In genomic region chr5:113223315-113223714, GRCh38 we compare ENCODE assay signal across 2 cellular contexts.
TF ChIP-seq lines count a peak whose summit lies in the region.

No MANE protein-coding gene starts in this region.

TF ChIP-seq in IMR-90, 13 proteins besides CTCF, POLR2A, EP300 and RAD21:
- TF ChIP-seq BHLHE40 (IDR thresholded peaks at IDR 0.05; ENCODE audit: low read depth, low read length) (no peak), FOS (IDR thresholded peaks at IDR 0.05; ENCODE audit: low read depth, low read length) (no peak), MAZ (IDR thresholded peaks at IDR 0.05; ENCODE audit: borderline replicate concordance, low read depth, low read length) (no peak), USF2 (IDR thresholded peaks at IDR 0.05; ENCODE audit: low read depth, low read length) (no peak), RCOR1 (IDR thresholded peaks at IDR 0.05; ENCODE audit: insufficient replicate concordance, low read length) (no peak), MXI1 (IDR thresholded peaks at IDR 0.05; ENCODE audit: borderline replicate concordance, low read depth, low read length) (no peak), CHD1 (IDR thresholded peaks at IDR 0.05; ENCODE audit: low read depth, low read length) (no peak), MAFK (IDR thresholded peaks at IDR 0.05; ENCODE audit: low read depth, low read length) (no peak), SMC3 (IDR thresholded peaks at IDR 0.05; ENCODE audit: low read depth, low read length) (no peak), ELK1 (IDR thresholded peaks at IDR 0.05; ENCODE audit: borderline replicate concordance, low read depth, low read length) (no peak), NFE2L2 (IDR thresholded peaks at IDR 0.05; ENCODE audit: low read depth, low read length) (no peak), RFX5 (IDR thresholded peaks at IDR 0.05; ENCODE audit: low read depth, low read length) (no peak), CEBPB (IDR thresholded peaks at IDR 0.05; ENCODE audit: low read depth, low read length) (no peak)

TF ChIP-seq in H1, 55 proteins besides CTCF, POLR2A, EP300 and RAD21:
- TF ChIP-seq PHF8 (conservative IDR thresholded peaks at IDR 0.05; ENCODE audit: low read depth, low read length), result no peak
